ENCODE assay signal across 22 cellular contexts in the genomic region with DNA sequence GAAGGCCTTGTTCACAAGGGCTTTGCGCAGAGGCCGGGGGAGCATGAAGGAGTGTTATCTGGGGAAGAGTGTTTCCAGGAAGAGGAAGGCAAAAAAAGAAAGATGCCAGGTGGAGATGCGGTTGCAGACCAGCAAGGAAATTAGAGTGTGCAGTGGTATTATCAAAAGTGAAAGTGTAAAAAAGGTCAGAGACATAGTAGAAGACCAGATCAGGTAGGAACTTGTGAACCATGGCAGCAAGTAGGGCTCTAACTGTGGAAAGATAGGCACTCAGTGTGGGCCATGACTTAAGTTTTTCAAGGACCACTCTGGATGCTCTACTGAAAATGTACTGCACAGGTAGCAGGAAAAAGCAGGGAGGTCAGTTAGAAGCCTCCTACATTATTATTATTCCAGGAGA.
DNase-seq lines count a peak whose midpoint lies in the region; ATAC-seq lines count a peak whose summit lies in the region.
"Had no signal": no experiment of that assay in that cellular context is flagged by ENCODE, and none has a peak within 500 bp of the region (broad histone marks: within the 10 kb centered on the region; RNA-seq: fewer than 3 reads in every experiment).

No MANE protein-coding gene starts in this region.

- no peaks in the 10 kb centered on the region; the same call in 1 of the 2 replicates for H3K27me3 ChIP-seq in HAP-1 (ENCODE audit: low read depth)

- intact Hi-C loops in left cardiac atrium (cut with DNase I), result no loop called here

- peak; percentile 78 for ATAC-seq in GM18498 (IDR thresholded peaks at IDR 0.05; ENCODE audit: unreplicated experiment)
- peak; percentile 48 for ATAC-seq in GM21619 (IDR thresholded peaks at IDR 0.05; ENCODE audit: unreplicated experiment)
- peak; percentile 58 for ATAC-seq in HG03139 (IDR thresholded peaks at IDR 0.05; ENCODE audit: unreplicated experiment)
- peak; percentile 54 for ATAC-seq in activated naive CD8-positive, alpha-beta T cell treated with anti-CD3 and anti-CD28 coated beads, Interleukin-2, amount 50 U/mL, for 24 hours
- no peak for ATAC-seq in GM21737 (IDR thresholded peaks at IDR 0.05; ENCODE audit: unreplicated experiment)
- ATAC-seq in left cardiac atrium, result no peak
- ATAC-seq: CD8-positive, alpha-beta T cell; Right ventricle myocardium inferior had no signal

- no peak overlapping the region for H3K27ac Mint-ChIP-seq in activated naive CD8-positive, alpha-beta T cell treated with anti-CD3 and anti-CD28 coated beads, Interleukin-2, amount 50 U/mL, for 24 hours
- H3K27ac Mint-ChIP-seq: CD8-positive, alpha-beta T cell; HFFc6 had no signal

- no peaks in the 10 kb centered on the region for H3K36me3 Mint-ChIP-seq in activated naive CD8-positive, alpha-beta T cell treated with anti-CD3 and anti-CD28 coated beads, Interleukin-2, amount 50 U/mL, for 24 hours (ENCODE audit: low read depth)
- H3K36me3 Mint-ChIP-seq: CD8-positive, alpha-beta T cell had no signal

- no peaks in the 10 kb centered on the region for H3K9me3 ChIP-seq in HAP-1

- no peak for DNase-seq in activated naive CD8-positive, alpha-beta T cell treated with anti-CD3 and anti-CD28 coated beads, Interleukin-2, amount 50 U/mL, for 24 hours
- DNase-seq in HAP-1 (ENCODE audit: low spot score in 2 of 2) (no peak), KG1 (lab: John Stamatoyannopoulos, UW) (no peak), left cardiac atrium (no peak)
- DNase-seq: AML-193; C1 segment of cervical spinal cord; CD8-positive, alpha-beta T cell; H7; HFFc6; IMR-90; NCI-H1105; NCI-H146; NCI-H2029; NCI-H2171; NCI-H524 treated with DMSO at 0.1 percent for 48 hours; NCI-H82; OCI-M1 had no signal

- peaks cover 6% of the 10 kb centered on the region for H3K4me1 Mint-ChIP-seq in activated naive CD8-positive, alpha-beta T cell treated with anti-CD3 and anti-CD28 coated beads, Interleukin-2, amount 50 U/mL, for 24 hours

- peaks cover 10% of the 10 kb centered on the region for H3K9me3 Mint-ChIP-seq in activated naive CD8-positive, alpha-beta T cell treated with anti-CD3 and anti-CD28 coated beads, Interleukin-2, amount 50 U/mL, for 24 hours
- H3K9me3 Mint-ChIP-seq: HFFc6 had no signal

- no peak overlapping the region for H3K4me3 ChIP-seq in HAP-1

- in situ Hi-C loops in HAP-1 (cut with MboI; ENCODE audit: low sequenced_read_pairs), result no loop called here

- H3K4me1 ChIP-seq in HAP-1, result no peaks in the 10 kb centered on the region

- H3K27me3 Mint-ChIP-seq in activated naive CD8-positive, alpha-beta T cell treated with anti-CD3 and anti-CD28 coated beads, Interleukin-2, amount 50 U/mL, for 24 hours, result peaks cover 23% of the 10 kb centered on the region

- H3K4me3 Mint-ChIP-seq in activated naive CD8-positive, alpha-beta T cell treated with anti-CD3 and anti-CD28 coated beads, Interleukin-2, amount 50 U/mL, for 24 hours, result no peak overlapping the region
- H3K4me3 Mint-ChIP-seq: CD8-positive, alpha-beta T cell; HFFc6 had no signal

- no peaks in the 10 kb centered on the region for H3K36me3 ChIP-seq in HAP-1 (replicated peaks)

Comparison
In these comparisons a context has a peak if more than half of its experiments do, and no peak if none do; other contexts are left out.
1. ATAC-seq: peak in GM18498 (single experiment), GM21619 (single experiment), HG03139 (single experiment) and activated naive CD8-positive, alpha-beta T cell treated with anti-CD3 and anti-CD28 coated beads, Interleukin-2, amount 50 U/mL, for 24 hours (single experiment); none in GM21737 (single experiment) and left cardiac atrium (0 of 2).